In genomic region chr6:158762787-158763439, GRCh38 we compare ENCODE assay signal across 13 cellular contexts. TPM values are rescaled to one million over a fixed set of nuclear protein-coding genes. Genes with fewer than 3 reads are reported as not detected.
DNase-seq lines count a peak whose midpoint lies in the region; ATAC-seq and TF ChIP-seq lines count a peak whose summit lies in the region.
"Had no signal": no experiment of that assay in that cellular context is flagged by ENCODE, and none has a peak within 500 bp of the region (broad histone marks: within the 10 kb centered on the region; RNA-seq: fewer than 3 reads in every experiment).

No MANE protein-coding gene starts in this region.

- CTCF ChIA-PET in CD4-positive, alpha-beta memory T cell (lab: Charles Lee; ENCODE audit: partially characterized antibody) = interaction anchor here (0.7 to 1.5 kb wide), 5 partner anchors 10 to 211 kb away, joined by 3 to 4 read pairs (median 3); no protein-coding TSS in a partner anchor

- H2BK5ac ChIP-seq in mesendoderm (ENCODE audit: low read length) = no peak overlapping the region

- H3K79me2 ChIP-seq in mesendoderm (ENCODE audit: control insufficient read depth, insufficient read depth, low read length) = no peaks in the 10 kb centered on the region

- no peak overlapping the region for H2BK15ac ChIP-seq in mesendoderm (replicated peaks; ENCODE audit: low read depth)

- H3K4me2 ChIP-seq in mesendoderm (ENCODE audit: low read length) = no peak overlapping the region

- H4K5ac ChIP-seq in mesendoderm (ENCODE audit: low read length) = no peak overlapping the region

- no CpG with 5 or more reads among the region's 12 CpGs for WGBS in mesendoderm (ENCODE audit: extremely low coverage, insufficient coverage, low lambda C conversion rate)

- H3K36me3 Mint-ChIP-seq in CD4-positive, alpha-beta memory T cell = peaks cover 40 to 74% of the 10 kb centered on the region in 2 donors
- peaks cover 47% of the 10 kb centered on the region for H3K36me3 Mint-ChIP-seq in brain

- H3K27ac ChIP-seq in CD4-positive, alpha-beta memory T cell (ENCODE audit: low read depth, low read length) = no peak overlapping the region
- H3K27ac ChIP-seq in mesendoderm (ENCODE audit: low read depth, low read length) = no peak overlapping the region
- H3K27ac ChIP-seq: SJCRH30, tibial nerve had no signal

- TF ChIP-seq CTCF in brain (conservative IDR thresholded peaks at IDR 0.05) = no peak

- H3K9me3 ChIP-seq in CD4-positive, alpha-beta memory T cell (ENCODE audit: control insufficient read depth in 1 of 2, low read length in 2 of 2) = no peaks in the 10 kb centered on the region
- H3K9me3 ChIP-seq: SJCRH30, tibial nerve had no signal

- H3K4ac ChIP-seq in mesendoderm (ENCODE audit: low read depth, low read length) = no peak overlapping the region

- peak overlapping the region; percentile 26 to 91 (median 65) for H3K27ac Mint-ChIP-seq in CD4-positive, alpha-beta memory T cell
- peak overlapping the region; percentile 71 to 93 (median 85) for H3K27ac Mint-ChIP-seq in brain

- DNase-seq in CD4-positive, alpha-beta memory T cell = no peak
- DNase-seq in MV-4-11 (lab: John Stamatoyannopoulos, UW) = peak; percentile 82
- DNase-seq in mesendoderm = peak; percentile 62
- DNase-seq in midbrain (lab: John Stamatoyannopoulos, UW) = no peak
- no peak for DNase-seq in NK-92 (lab: John Stamatoyannopoulos, UW; ENCODE audit: unreplicated experiment)
- no peak for DNase-seq in HK-2 (ENCODE audit: unreplicated experiment)
- DNase-seq: hippocampal formation; NCI-H1417 treated with DMSO at 0.1 percent for 48 hours; SJCRH30; stimulated activated CD4-positive, alpha-beta T cell treated with anti-CD3 and anti-CD28 coated beads, Interleukin-2, amount 100 ng/mL, for 24 hours had no signal

- H3K4me1 ChIP-seq in CD4-positive, alpha-beta memory T cell (ENCODE audit: insufficient read depth, low read length) = no peaks in the 10 kb centered on the region
- H3K4me1 ChIP-seq in mesendoderm (ENCODE audit: control insufficient read depth, low read depth, low read length) = peaks cover 2% of the 10 kb centered on the region
- H3K4me1 ChIP-seq: tibial nerve had no signal

- no peak overlapping the region for H3K23ac ChIP-seq in mesendoderm (ENCODE audit: low read length)

- no peak overlapping the region for H2AK5ac ChIP-seq in mesendoderm (ENCODE audit: low read length)

- no peak overlapping the region for H3K18ac ChIP-seq in mesendoderm (ENCODE audit: low read length)

- H3K9ac ChIP-seq in mesendoderm (ENCODE audit: low read length) = no peak overlapping the region

- no peak for ATAC-seq in GM21786 (IDR thresholded peaks at IDR 0.05; ENCODE audit: unreplicated experiment)

- H3K36me3 ChIP-seq in CD4-positive, alpha-beta memory T cell (ENCODE audit: insufficient read depth, low read length) = peaks cover 40% of the 10 kb centered on the region
- peaks cover 4% of the 10 kb centered on the region for H3K36me3 ChIP-seq in mesendoderm (ENCODE audit: control insufficient read depth, insufficient read depth, low read length)

- H3K4me1 Mint-ChIP-seq in CD4-positive, alpha-beta memory T cell = peaks cover 0 to 16% (median 1%) of the 10 kb centered on the region in 4 donors
- H3K4me1 Mint-ChIP-seq in brain = peaks cover 64% of the 10 kb centered on the region

- no peak overlapping the region for H4K8ac ChIP-seq in mesendoderm (ENCODE audit: low read depth, low read length)

- no peaks in the 10 kb centered on the region for H3K27me3 ChIP-seq in CD4-positive, alpha-beta memory T cell (ENCODE audit: insufficient read depth, low read length)
- no peaks in the 10 kb centered on the region for H3K27me3 ChIP-seq in mesendoderm (ENCODE audit: insufficient read depth, low read length, poor library complexity)
- H3K27me3 ChIP-seq: SJCRH30, tibial nerve had no signal

- H2BK120ac ChIP-seq in mesendoderm (ENCODE audit: low read depth, low read length) = no peak overlapping the region

- H3K4me3 Mint-ChIP-seq in CD4-positive, alpha-beta memory T cell = no peak overlapping the region
- H3K4me3 Mint-ChIP-seq in brain = no peak overlapping the region

- no peaks in the 10 kb centered on the region for H3K79me1 ChIP-seq in mesendoderm (ENCODE audit: low read length)

- H3K56ac ChIP-seq in mesendoderm (ENCODE audit: low read length) = peak overlapping the region; percentile 39

- no peaks in the 10 kb centered on the region for H3K27me3 Mint-ChIP-seq in CD4-positive, alpha-beta memory T cell
- H3K27me3 Mint-ChIP-seq in brain = peaks cover 3% of the 10 kb centered on the region

- peaks cover 0 to 5% (median 0%) of the 10 kb centered on the region in 8 donors for H3K9me3 Mint-ChIP-seq in CD4-positive, alpha-beta memory T cell
- H3K9me3 Mint-ChIP-seq in brain = no peaks in the 10 kb centered on the region

- POLR2A ChIA-PET in CD4-positive, alpha-beta memory T cell (lab: Charles Lee; ENCODE audit: partially characterized antibody) = interaction anchor here (1.1 to 1.7 kb wide), 4 partner anchors 10 to 106 kb away, joined by 3 to 7 read pairs (median 4); no protein-coding TSS in a partner anchor

- intact Hi-C loops in CD4-positive, alpha-beta memory T cell (cut with micrococcal nuclease) = no loop called here

- no peak overlapping the region for H3K4me3 ChIP-seq in CD4-positive, alpha-beta memory T cell (ENCODE audit: low read length in 2 of 2)
- H3K4me3 ChIP-seq in mesendoderm (ENCODE audit: low read length) = no peak overlapping the region
- H3K4me3 ChIP-seq: SJCRH30, tibial nerve had no signal

RNA-seq across cellular contexts. Expression of gene EZR, which starts 56.3 kb away (rescaled TPM):
- 100 to 1,000 TPM; 264 to 277 TPM for total RNA-seq in CD4-positive, alpha-beta memory T cell
- polyA plus RNA-seq in CD4-positive, alpha-beta memory T cell = 100 to 1,000 TPM; 260 to 268 TPM
- 317 TPM for polyA plus RNA-seq in brain (ENCODE audit: insufficient read depth, low read depth, low replicate concordance)
- 145 TPM for polyA plus RNA-seq in mesendoderm (2013, experiment 1 of 2)
- 153 TPM for polyA plus RNA-seq in mesendoderm (2013, experiment 2 of 2)

Comparison
In these comparisons a context has a peak if more than half of its experiments do, and no peak if none do; other contexts are left out.
1. DNase-seq: peak in MV-4-11 (single experiment) and mesendoderm (single experiment); none in CD4-positive, alpha-beta memory T cell (0 of 5), midbrain (single experiment), NK-92 (single experiment) and HK-2 (single experiment).